1 cellular context compared by ENCODE assay signal in genomic region chr10:60073781-60074656, GRCh38.
A peak's percentile ranks its signal among the peaks of the same experiment; 100 is the strongest.
TF ChIP-seq lines count a peak whose summit lies in the region.

No MANE protein-coding gene starts in this region.

TF ChIP-seq in K562, 482 proteins besides CTCF, POLR2A, EP300 and RAD21 (continued from another document):
- peak; percentile 30; the same call in 1 of the 2 replicates for TF ChIP-seq MGA (IDR thresholded peaks at IDR 0.05)
- TF ChIP-seq ETS1 (conservative IDR thresholded peaks at IDR 0.05; ENCODE audit: control insufficient read depth, low read depth, low read length): no peak
- no peak for TF ChIP-seq ZNF143 (CRISPR knock-in tag; IDR thresholded peaks at IDR 0.05)
- TF ChIP-seq FOSL1 (tag; conservative IDR thresholded peaks at IDR 0.05): peak; percentile 81
- TF ChIP-seq FOXK2 (conservative IDR thresholded peaks at IDR 0.05 in 1 of 2, IDR thresholded peaks at IDR 0.05 in 1 of 2; ENCODE audit: low read depth in 2 of 2): peak in 1 of 2 experiments; percentile 13; a peak in 1 of 4 replicates
- TF ChIP-seq E4F1 (CRISPR knock-in tag; IDR thresholded peaks at IDR 0.05; ENCODE audit: borderline replicate concordance): no peak
- peak in 1 of 2 experiments; percentile 22; a peak in 1 of 4 replicates for TF ChIP-seq KDM1A (IDR thresholded peaks at IDR 0.05)
- TF ChIP-seq RBM25 (IDR thresholded peaks at IDR 0.05; ENCODE audit: low read depth, low read length, severe bottlenecking): no peak
- no peak for TF ChIP-seq E2F3 (CRISPR knock-in tag; IDR thresholded peaks at IDR 0.05)
- 0 out of 2 replicates have a peak, but pooled peaks have one; percentile 70 for TF ChIP-seq SREBF2 (CRISPR knock-in tag; IDR thresholded peaks at IDR 0.05)
- TF ChIP-seq JUN (IDR thresholded peaks at IDR 0.05; ENCODE audit: borderline replicate concordance, low read depth, low read length): peak; percentile 46; the same call in 1 of the 2 replicates
- TF ChIP-seq JUN (CRISPR knock-in tag; IDR thresholded peaks at IDR 0.05; ENCODE audit: borderline replicate concordance): no peak
- no peak for TF ChIP-seq ETV1 (tag; conservative IDR thresholded peaks at IDR 0.05; ENCODE audit: low read depth)
- peak; percentile 46 for TF ChIP-seq DPF2 (IDR thresholded peaks at IDR 0.05)
- peak; percentile 77 for TF ChIP-seq ARID1B (IDR thresholded peaks at IDR 0.05)
- no peak for TF ChIP-seq BRCA1 (IDR thresholded peaks at IDR 0.05)
- no peak for TF ChIP-seq BRCA1 (CRISPR knock-in tag; IDR thresholded peaks at IDR 0.05)
- peak; percentile 85 for TF ChIP-seq TCF3 (CRISPR knock-in tag; IDR thresholded peaks at IDR 0.05)
- peak; percentile 16; the same call in 1 of the 2 replicates for TF ChIP-seq ZEB2 (IDR thresholded peaks at IDR 0.05)
- TF ChIP-seq NFRKB (IDR thresholded peaks at IDR 0.05; ENCODE audit: low read depth): peak; percentile 46; the same call in 1 of the 2 replicates
- TF ChIP-seq TAL1 (IDR thresholded peaks at IDR 0.05): peak; percentile 82
- peak; percentile 59; the same call in 1 of the 2 replicates for TF ChIP-seq CREB1 (IDR thresholded peaks at IDR 0.05)
- no peak; the same call in 1 of the 2 replicates for TF ChIP-seq CREB1 (CRISPR knock-in tag; IDR thresholded peaks at IDR 0.05)
